ENCODE assay signal across 16 cellular contexts in genomic region chr10:68666280-68666760, GRCh38. TPM values are rescaled to one million over a fixed set of nuclear protein-coding genes. Genes with fewer than 3 reads are reported as not detected.
DNase-seq lines count a peak whose midpoint lies in the region; ATAC-seq, FAIRE-seq and TF ChIP-seq lines count a peak whose summit lies in the region.
"Had no signal": no experiment of that assay in that cellular context is flagged by ENCODE, and none has a peak within 500 bp of the region (broad histone marks: within the 10 kb centered on the region; RNA-seq: fewer than 3 reads in every experiment).

No MANE protein-coding gene starts in this region.

- no peak overlapping the region for H2AK5ac ChIP-seq in IMR-90 (ENCODE audit: low read depth, low read length)

- POLR2A ChIA-PET in IMR-90 (lab: Charles Lee; ENCODE audit: unreplicated experiment): no interaction called here

- peak overlapping the region; percentile 78 for H3K18ac ChIP-seq in IMR-90 (ENCODE audit: low read depth, low read length)

- H4K8ac ChIP-seq in IMR-90 (ENCODE audit: low read depth in 2 of 2, low read length in 2 of 2): peak overlapping the region in 1 of 2 experiments; percentile 81; a peak in 2 of 4 replicates

- H3K9me3 ChIP-seq in IMR-90 (ENCODE audit: control insufficient read depth, insufficient read depth, low read length) (no peaks in the 10 kb centered on the region), keratinocyte (ENCODE audit: control insufficient read depth, low read depth, low read length) (no peaks in the 10 kb centered on the region)
- H3K9me3 ChIP-seq: body of pancreas, stomach had no signal

- H3K9me1 ChIP-seq in IMR-90 (ENCODE audit: insufficient read depth, low read length) (peaks cover 3% of the 10 kb centered on the region; the same call in 1 of the 2 replicates), keratinocyte (ENCODE audit: control insufficient read depth, extremely low read depth, insufficient read depth, low read length) (no peaks in the 10 kb centered on the region)

- ATAC-seq in IMR-90 (ENCODE audit: low read depth): peak; percentile 91
- no peak for ATAC-seq in stimulated activated naive CD8-positive, alpha-beta T cell treated with anti-CD3 and anti-CD28 coated beads, Interleukin-15, Interleukin-2, amounts not matched to agents 100 U/mL and 50 U/mL, for 24 hours
- ATAC-seq: body of pancreas, left cardiac atrium had no signal

- no peaks in the 10 kb centered on the region for H3K79me2 ChIP-seq in keratinocyte (ENCODE audit: control insufficient read depth, insufficient read depth, low read length)

- H3K27me3 ChIP-seq in IMR-90 (ENCODE audit: control insufficient read depth, insufficient read depth, low read length) (no peaks in the 10 kb centered on the region), keratinocyte (ENCODE audit: control insufficient read depth, extremely low read depth, insufficient read depth, low read length) (no peaks in the 10 kb centered on the region)
- H3K27me3 ChIP-seq: body of pancreas, stomach had no signal

- in situ Hi-C loops in IMR-90 (cut with MboI; ENCODE audit: low sequenced_read_pairs) (no loop called here), astrocyte of the spinal cord (cut with HindIII; ENCODE audit: low sequenced_read_pairs) (no loop called here)

- peak overlapping the region; percentile 94 for H2BK120ac ChIP-seq in IMR-90 (ENCODE audit: low read depth, low read length)

- H3K9ac ChIP-seq in IMR-90 (ENCODE audit: low read depth, low read length) (no peak overlapping the region), keratinocyte (ENCODE audit: control insufficient read depth, extremely low read depth, insufficient read depth, low read length) (no peak overlapping the region)

- H4K20me1 ChIP-seq in IMR-90 (ENCODE audit: insufficient read depth, low read length) (no peaks in the 10 kb centered on the region), keratinocyte (ENCODE audit: control insufficient read depth, extremely low read depth, insufficient read depth, low read length) (no peaks in the 10 kb centered on the region)

- H2BK15ac ChIP-seq in IMR-90 (ENCODE audit: low read depth, low read length): peak overlapping the region; percentile 9; the same call in 1 of the 3 replicates

- H3K4me2 ChIP-seq in IMR-90 (ENCODE audit: low read depth, low read length): peak overlapping the region; percentile 9; the same call in 1 of the 2 replicates
- H3K4me2 ChIP-seq in keratinocyte (ENCODE audit: control insufficient read depth, extremely low read depth, insufficient read depth, low read depth, low read length): peak overlapping the region; percentile 59

- no peak for TF ChIP-seq POLR2A in IMR-90 (IDR thresholded peaks at IDR 0.05; ENCODE audit: low read depth, low read length)

- peak overlapping the region; percentile 96 for H3K4ac ChIP-seq in IMR-90 (ENCODE audit: low read depth, low read length)

- peak overlapping the region; percentile 63; the same call in 1 of the 2 replicates for H3K56ac ChIP-seq in IMR-90 (ENCODE audit: extremely low read depth, insufficient read depth, low read length)

- H4K5ac ChIP-seq in IMR-90 (ENCODE audit: low read depth, low read length): no peak overlapping the region

- intact Hi-C loops in IMR-90 (cut with micrococcal nuclease): loop anchor here (1.0 to 5.0 kb wide), 2 partner anchors 56 to 103 kb away; partner anchors contain the start of gene CCAR1

- H3K27ac ChIP-seq in IMR-90 (ENCODE audit: insufficient read depth, low read length) (peak overlapping the region; percentile 91), keratinocyte (ENCODE audit: control insufficient read depth, insufficient read depth, low read length) (peak overlapping the region; percentile 56)
- H3K27ac ChIP-seq: body of pancreas, stomach had no signal

- H3K4me3 ChIP-seq in AG09309 (ENCODE audit: control insufficient read depth, low read depth, low read length) (no peak overlapping the region), IMR-90 (ENCODE audit: insufficient read depth, low read depth, low read length) (no peak overlapping the region), astrocyte of the spinal cord (ENCODE audit: low read depth, low read length) (no peak overlapping the region), keratinocyte (ENCODE audit: control insufficient read depth in 2 of 3, extremely low read depth in 1 of 3, insufficient read depth in 2 of 3, low read depth in 1 of 3, low read length in 3 of 3) (peak overlapping the region in 1 of 3 experiments; percentile 21)
- H3K4me3 ChIP-seq: body of pancreas, stomach had no signal

- H3K4me1 ChIP-seq in IMR-90 (ENCODE audit: control insufficient read depth, insufficient read depth, low read length) (peaks cover 5% of the 10 kb centered on the region), keratinocyte (ENCODE audit: control insufficient read depth, extremely low read depth, insufficient read depth, low read length) (peaks cover 13% of the 10 kb centered on the region)
- H3K4me1 ChIP-seq: body of pancreas, stomach had no signal

- FAIRE-seq in keratinocyte (lab: Jason Lieb, UNC): peak; percentile 82
- FAIRE-seq: GM19239 had no signal

- dilution Hi-C loops in IMR-90 (cut with HindIII; ENCODE audit: low sequenced_read_pairs, unreplicated experiment) (no loop called here), keratinocyte (cut with MboI; ENCODE audit: extremely low pct_ligation_motif_present, low sequenced_read_pairs) (no loop called here)

- H3K36me3 ChIP-seq in IMR-90 (ENCODE audit: control insufficient read depth, insufficient read depth, low read length) (peaks cover 11% of the 10 kb centered on the region), keratinocyte (ENCODE audit: control insufficient read depth in 2 of 2, extremely low read depth in 1 of 2, insufficient read depth in 2 of 2, low read length in 2 of 2) (no peaks in the 10 kb centered on the region)

- no peak overlapping the region for H2AK9ac ChIP-seq in IMR-90 (replicated peaks; ENCODE audit: low read depth, low read length, poor library complexity)

- peak overlapping the region; percentile 7; the same call in 1 of the 2 replicates for H4K91ac ChIP-seq in IMR-90 (ENCODE audit: insufficient read depth, low read depth, low read length)

- CTCF ChIA-PET in IMR-90 (lab: Yijun Ruan, JAX): no interaction called here

- peak overlapping the region; percentile 95 for H3K14ac ChIP-seq in IMR-90 (replicated peaks; ENCODE audit: low read depth, low read length)

- peak overlapping the region; percentile 85 for H3K23ac ChIP-seq in IMR-90 (ENCODE audit: low read depth, low read length)

- BruUV-seq in IMR-90 (replicated peaks; lab: Mats Ljungman, UMichigan): no TSS peak

- TF ChIP-seq CTCF in AG09309 (IDR thresholded peaks at IDR 0.05; ENCODE audit: control insufficient read depth, insufficient read depth, low read depth, low read length, missing control alignments) (no peak), IMR-90 (conservative IDR thresholded peaks at IDR 0.05; ENCODE audit: low read depth, low read length) (no peak), astrocyte of the spinal cord (IDR thresholded peaks at IDR 0.05; ENCODE audit: low read depth, low read length) (no peak), keratinocyte (optimal IDR thresholded peaks at IDR 0.05 in 1 of 3, IDR thresholded peaks at IDR 0.05 in 1 of 3, conservative IDR thresholded peaks at IDR 0.05 in 1 of 3; ENCODE audit: extremely low read depth in 1 of 3, insufficient read depth in 2 of 3, low read length in 3 of 3) (no peak)

- H2BK20ac ChIP-seq in IMR-90 (ENCODE audit: low read depth, low read length): peak overlapping the region; percentile 96

- H2AFZ ChIP-seq in IMR-90 (replicated peaks; ENCODE audit: low read length, poor library complexity) (no peak overlapping the region), keratinocyte (ENCODE audit: control insufficient read depth, low read length) (no peak overlapping the region)

- DNase-seq in AG09309 (ENCODE audit: low read depth) (peak; percentile 76), IMR-90 (peak; percentile 95), astrocyte of the spinal cord (ENCODE audit: low read depth, low spot score) (peak; percentile 91), keratinocyte (ENCODE audit: low read depth, low spot score) (peak; percentile 42), DMS79 (lab: John Stamatoyannopoulos, UW) (no peak), germinal center (ENCODE audit: low spot score) (no peak), NCI-H1436 (lab: John Stamatoyannopoulos, UW) (no peak)
- DNase-seq in stimulated activated naive CD8-positive, alpha-beta T cell treated with anti-CD3 and anti-CD28 coated beads, Interleukin-15, Interleukin-2, amounts not matched to agents 100 U/mL and 50 U/mL, for 24 hours: no peak
- DNase-seq: body of pancreas; CD4-positive, alpha-beta memory T cell; erythroblast; left cardiac atrium; NCI-H1436 treated with DMSO at 0.1 percent for 48 hours; stimulated activated CD4-positive, alpha-beta T cell treated with anti-CD3 and anti-CD28 coated beads, Interleukin-2, amount 100 ng/mL, for 48 hours; stomach had no signal

- H3K79me1 ChIP-seq in IMR-90 (ENCODE audit: low read depth in 1 of 2, low read length in 2 of 2): peaks cover 11 to 27% of the 10 kb centered on the region in 2 experiments

- peak overlapping the region; percentile 81 for H2BK5ac ChIP-seq in IMR-90 (ENCODE audit: low read depth, low read length, poor library complexity, severe bottlenecking)

- no peak for TF ChIP-seq RAD21 in IMR-90 (IDR thresholded peaks at IDR 0.05; ENCODE audit: low read length)

- WGBS in IMR-90 (ENCODE audit: extremely low coverage in 2 of 2, insufficient read length in 1 of 2), 2 experiments: no CpG with 5 or more reads among the region's 5 CpGs

TF ChIP-seq in IMR-90, 13 proteins besides CTCF, POLR2A, EP300 and RAD21 (continues in another document):
- TF ChIP-seq FOS (IDR thresholded peaks at IDR 0.05; ENCODE audit: low read depth, low read length): peak; percentile 86
- TF ChIP-seq CEBPB (IDR thresholded peaks at IDR 0.05; ENCODE audit: low read depth, low read length): peak; percentile 67
- TF ChIP-seq RCOR1 (IDR thresholded peaks at IDR 0.05; ENCODE audit: insufficient replicate concordance, low read length): no peak

RNA-seq across cellular contexts. Expression of gene CCAR1, which starts 54.7 kb away (rescaled TPM):
- total RNA-seq in IMR-90 (2012; rRNA removed): 46.1 and 60.8 TPM in 2 replicates
- polyA plus RNA-seq in IMR-90 (2012; rRNA removed) (35.1 and 38.6 TPM in 2 replicates), keratinocyte (59.1 to 71.9 TPM (median 70.1 TPM) in 3 replicates)
- 11.8 and 12.2 TPM in 2 replicates for polyA plus RNA-seq in IMR-90 (2012; cell fraction: cytosol; rRNA removed)
- 28.2 and 114 TPM in 2 replicates for polyA plus RNA-seq in IMR-90 (2012; cell fraction: nucleus; rRNA removed; ENCODE audit: low replicate concordance)
- polyA plus RNA-seq in keratinocyte (2011; ENCODE audit: low read depth): 255 TPM
- 25.7 and 49.7 TPM in 2 replicates for polyA plus RNA-seq in keratinocyte (2011; cell fraction: cytosol; rRNA removed)
- polyA plus RNA-seq in keratinocyte (2011; cell fraction: nucleus; rRNA removed): 95.7 and 116 TPM in 2 replicates
- 37.7 and 47.3 TPM in 2 replicates for polyA plus RNA-seq in keratinocyte (2012; ENCODE audit: low replicate concordance)
- 32.1 to 125 TPM (median 109 TPM) in 3 replicates for polyA minus RNA-seq in keratinocyte
- polyA minus RNA-seq in keratinocyte (2011; cell fraction: cytosol; rRNA and poly(A)+ RNA removed): 17.8 TPM
- polyA minus RNA-seq in keratinocyte (2011; cell fraction: nucleus; rRNA and poly(A)+ RNA removed): 40.5 and 68.0 TPM in 2 replicates

Comparison
In these comparisons a context has a peak if more than half of its experiments do, and no peak if none do; other contexts are left out.
1. DNase-seq: peak in AG09309 (single experiment), IMR-90 (single experiment), astrocyte of the spinal cord (single experiment) and keratinocyte (single experiment); none in DMS79 (single experiment), germinal center (single experiment), NCI-H1436 (single experiment) and stimulated activated naive CD8-positive, alpha-beta T cell treated with anti-CD3 and anti-CD28 coated beads, Interleukin-15, Interleukin-2, amounts not matched to agents 100 U/mL and 50 U/mL, for 24 hours (single experiment).